In the genomic region with DNA sequence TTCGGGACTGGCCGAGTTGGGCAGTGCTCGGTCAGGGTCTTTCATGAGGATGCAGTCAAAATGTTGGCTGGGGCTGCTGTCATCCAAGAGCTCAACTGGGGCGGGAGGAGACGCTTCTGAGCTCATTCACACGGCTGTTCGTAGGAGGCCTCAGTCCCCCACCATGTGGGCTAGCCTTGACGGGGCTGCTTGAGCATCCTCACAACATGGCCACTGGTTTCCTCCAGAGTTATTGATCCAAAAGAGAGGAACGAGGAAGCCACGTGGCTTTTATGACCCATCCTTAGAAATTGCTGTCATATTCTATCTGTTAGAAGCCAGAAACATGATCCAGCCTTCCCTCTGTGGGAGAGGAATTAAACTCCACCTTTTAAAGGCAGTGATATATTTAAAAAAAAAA, we compare ENCODE assay signal across 32 cellular contexts.
"Had no signal": no experiment of that assay in that cellular context is flagged by ENCODE, and none has a peak within 500 bp of the region (broad histone marks: within the 10 kb centered on the region; RNA-seq: fewer than 3 reads in every experiment).

No MANE protein-coding gene starts in this region.

- H3K27me3 Mint-ChIP-seq: activated CD4-positive, alpha-beta memory T cell treated with anti-CD3 and anti-CD28 coated beads for 36 hours; activated CD4-positive, alpha-beta T cell treated with anti-CD3 and anti-CD28 coated beads for 36 hours; activated CD4-positive, alpha-beta T cell treated with anti-CD3 and anti-CD28 coated beads, Interleukin-2, amount 10 ng/mL, durations not matched to agents 24 days and 14 days; activated CD8-positive, alpha-beta memory T cell treated with anti-CD3 and anti-CD28 coated beads, Interleukin-2, amount 10 ng/mL, durations not matched to agents 7 days and 5 days; activated naive CD4-positive, alpha-beta T cell treated with anti-CD3 and anti-CD28 coated beads, Interleukin-2, amount 50 U/mL, for 24 hours; activated naive CD8-positive, alpha-beta T cell treated with anti-CD3 and anti-CD28 coated beads for 36 hours; activated naive CD8-positive, alpha-beta T cell treated with anti-CD3 and anti-CD28 coated beads, Interleukin-2, amount 50 U/mL, for 24 hours had no signal

- H3K27me3 ChIP-seq: adrenal gland, ascending aorta, breast epithelium, cardiac muscle cell, colonic mucosa, esophagus muscularis mucosa, foreskin keratinocyte, gastrocnemius medialis, heart left ventricle had no signal

- H3K36me3 Mint-ChIP-seq: activated CD8-positive, alpha-beta memory T cell treated with anti-CD3 and anti-CD28 coated beads, Interleukin-2, amount 10 ng/mL, durations not matched to agents 7 days and 5 days; activated naive CD4-positive, alpha-beta T cell treated with anti-CD3 and anti-CD28 coated beads, Interleukin-2, amount 50 U/mL, for 24 hours had no signal

- DNase-seq: activated CD4-positive, alpha-beta memory T cell treated with anti-CD3 and anti-CD28 coated beads for 36 hours; activated CD4-positive, alpha-beta T cell treated with anti-CD3 and anti-CD28 coated beads for 36 hours; activated CD4-positive, alpha-beta T cell treated with anti-CD3 and anti-CD28 coated beads, Interleukin-2, amount 10 ng/mL, durations not matched to agents 24 days and 14 days; activated CD4-positive, CD25-positive, alpha-beta regulatory T cell; activated CD4-positive, CD25-positive, alpha-beta regulatory T cell treated with anti-CD3 and anti-CD28 coated beads, Interleukin-2, amount 50 U/mL, for 72 hours; activated CD8-positive, alpha-beta memory T cell treated with anti-CD3 and anti-CD28 coated beads, Interleukin-2, amount 10 ng/mL, durations not matched to agents 7 days and 5 days; activated CD8-positive, alpha-beta memory T cell treated with anti-CD3 and anti-CD28 coated beads, Interleukin-2, amount 50 U/mL, for 4 hours; activated CD8-positive, alpha-beta T cell treated with anti-CD3 and anti-CD28 coated beads, Interleukin-2, amount 10 ng/mL, durations not matched to agents 7 days and 5 days; activated effector memory CD4-positive, alpha-beta T cell treated with anti-CD3 and anti-CD28 coated beads, Interleukin-2, amount 50 U/mL, for 16 hours; activated naive CD4-positive, alpha-beta T cell treated with anti-CD3 and anti-CD28 coated beads for 36 hours; activated naive CD8-positive, alpha-beta T cell treated with anti-CD3 and anti-CD28 coated beads for 36 hours; activated naive CD8-positive, alpha-beta T cell treated with anti-CD3 and anti-CD28 coated beads, Interleukin-2, amount 50 U/mL, for 24 hours; activated T-cell treated with anti-CD3 and anti-CD28 coated beads, Interleukin-2, amount 50 U/mL, for 1 hour; activated T-cell treated with anti-CD3 and anti-CD28 coated beads, Interleukin-2, amount 50 U/mL, for 48 hours; adrenal gland; central memory CD4-positive, alpha-beta T cell; cerebellar nuclear complex; colonic mucosa; effector CD8-positive, alpha-beta T cell; foreskin keratinocyte; gastrocnemius medialis; glutamatergic neuron; T-helper 2 cell had no signal

- H3K9me3 Mint-ChIP-seq: activated CD4-positive, alpha-beta memory T cell treated with anti-CD3 and anti-CD28 coated beads for 36 hours; activated naive CD4-positive, alpha-beta T cell treated with anti-CD3 and anti-CD28 coated beads, Interleukin-2, amount 50 U/mL, for 24 hours; activated naive CD8-positive, alpha-beta T cell treated with anti-CD3 and anti-CD28 coated beads, Interleukin-2, amount 50 U/mL, for 24 hours; activated T-helper 2 cell treated with anti-CD3 and anti-CD28 coated beads, Interferon-gamma antibody, Interleukin-2, Interleukin-4, amounts not matched to agents 10 μg/mL and 5 μg/mL and 100 μg/mL, durations not matched to agents 14 hours and 24 hours and 36 hours had no signal

- H3K4me1 ChIP-seq: ascending aorta, breast epithelium, colonic mucosa, esophagus muscularis mucosa, foreskin keratinocyte, gastrocnemius medialis, heart left ventricle had no signal

- H3K4me3 ChIP-seq: adrenal gland, ascending aorta, breast epithelium, cardiac muscle cell, colonic mucosa, esophagus muscularis mucosa, gastrocnemius medialis, heart left ventricle had no signal

- H3K4me1 Mint-ChIP-seq: activated CD4-positive, alpha-beta T cell treated with anti-CD3 and anti-CD28 coated beads for 36 hours; activated CD4-positive, alpha-beta T cell treated with anti-CD3 and anti-CD28 coated beads, Interleukin-2, amount 10 ng/mL, durations not matched to agents 24 days and 14 days; activated CD8-positive, alpha-beta memory T cell treated with anti-CD3 and anti-CD28 coated beads, Interleukin-2, amount 10 ng/mL, durations not matched to agents 7 days and 5 days; activated naive CD4-positive, alpha-beta T cell treated with anti-CD3 and anti-CD28 coated beads, Interleukin-2, amount 50 U/mL, for 24 hours; activated naive CD8-positive, alpha-beta T cell treated with anti-CD3 and anti-CD28 coated beads for 36 hours; activated naive CD8-positive, alpha-beta T cell treated with anti-CD3 and anti-CD28 coated beads, Interleukin-2, amount 50 U/mL, for 24 hours; brain had no signal

- H3K9me3 ChIP-seq: adrenal gland, ascending aorta, colonic mucosa, gastrocnemius medialis had no signal

- H3K27ac ChIP-seq: adrenal gland, ascending aorta, breast epithelium, cardiac muscle cell, colonic mucosa, esophagus muscularis mucosa, foreskin keratinocyte, gastrocnemius medialis, heart left ventricle had no signal

- H3K36me3 ChIP-seq: breast epithelium, colonic mucosa had no signal

- H3K27ac Mint-ChIP-seq: activated CD4-positive, alpha-beta memory T cell treated with anti-CD3 and anti-CD28 coated beads for 36 hours; activated CD4-positive, alpha-beta T cell treated with anti-CD3 and anti-CD28 coated beads for 36 hours; activated CD4-positive, alpha-beta T cell treated with anti-CD3 and anti-CD28 coated beads, Interleukin-2, amount 10 ng/mL, durations not matched to agents 24 days and 14 days; activated CD8-positive, alpha-beta memory T cell treated with anti-CD3 and anti-CD28 coated beads, Interleukin-2, amount 10 ng/mL, durations not matched to agents 7 days and 5 days; activated CD8-positive, alpha-beta T cell treated with anti-CD3 and anti-CD28 coated beads, Interleukin-2, amount 10 ng/mL, durations not matched to agents 7 days and 5 days; activated naive CD4-positive, alpha-beta T cell treated with anti-CD3 and anti-CD28 coated beads for 36 hours; activated naive CD4-positive, alpha-beta T cell treated with anti-CD3 and anti-CD28 coated beads, Interleukin-2, amount 50 U/mL, for 24 hours; activated naive CD8-positive, alpha-beta T cell treated with anti-CD3 and anti-CD28 coated beads for 36 hours; activated naive CD8-positive, alpha-beta T cell treated with anti-CD3 and anti-CD28 coated beads, Interleukin-2, amount 50 U/mL, for 24 hours; activated T-helper 1 cell treated with anti-CD3 and anti-CD28 coated beads, Interleukin-12 subunit alpha, Interleukin-12 subunit beta, Interleukin-2, Interleukin-4 antibody, amounts not matched to agents 30 ng/mL and 10 ng/mL and 1 ng/mL, durations not matched to agents 14 hours and 24 hours and 36 hours; activated T-helper 2 cell treated with anti-CD3 and anti-CD28 coated beads, Interferon-gamma antibody, Interleukin-2, Interleukin-4, amounts not matched to agents 10 μg/mL and 5 μg/mL and 100 μg/mL, durations not matched to agents 14 hours and 24 hours and 36 hours; brain had no signal

- H3K4me3 Mint-ChIP-seq: activated CD4-positive, alpha-beta memory T cell treated with anti-CD3 and anti-CD28 coated beads for 36 hours; activated CD4-positive, alpha-beta T cell treated with anti-CD3 and anti-CD28 coated beads for 36 hours; activated CD4-positive, alpha-beta T cell treated with anti-CD3 and anti-CD28 coated beads, Interleukin-2, amount 10 ng/mL, durations not matched to agents 24 days and 14 days; activated CD8-positive, alpha-beta memory T cell treated with anti-CD3 and anti-CD28 coated beads, Interleukin-2, amount 10 ng/mL, durations not matched to agents 7 days and 5 days; activated CD8-positive, alpha-beta T cell treated with anti-CD3 and anti-CD28 coated beads, Interleukin-2, amount 10 ng/mL, durations not matched to agents 7 days and 5 days; activated naive CD4-positive, alpha-beta T cell treated with anti-CD3 and anti-CD28 coated beads for 36 hours; activated naive CD4-positive, alpha-beta T cell treated with anti-CD3 and anti-CD28 coated beads, Interleukin-2, amount 50 U/mL, for 24 hours; activated naive CD8-positive, alpha-beta T cell treated with anti-CD3 and anti-CD28 coated beads for 36 hours; activated naive CD8-positive, alpha-beta T cell treated with anti-CD3 and anti-CD28 coated beads, Interleukin-2, amount 50 U/mL, for 24 hours; activated T-helper 1 cell treated with anti-CD3 and anti-CD28 coated beads, Interleukin-12 subunit alpha, Interleukin-12 subunit beta, Interleukin-2, Interleukin-4 antibody, amounts not matched to agents 30 ng/mL and 10 ng/mL and 1 ng/mL, durations not matched to agents 14 hours and 24 hours and 36 hours; brain had no signal
